ENCODE assay signal across 1 cellular context in the genomic region with DNA sequence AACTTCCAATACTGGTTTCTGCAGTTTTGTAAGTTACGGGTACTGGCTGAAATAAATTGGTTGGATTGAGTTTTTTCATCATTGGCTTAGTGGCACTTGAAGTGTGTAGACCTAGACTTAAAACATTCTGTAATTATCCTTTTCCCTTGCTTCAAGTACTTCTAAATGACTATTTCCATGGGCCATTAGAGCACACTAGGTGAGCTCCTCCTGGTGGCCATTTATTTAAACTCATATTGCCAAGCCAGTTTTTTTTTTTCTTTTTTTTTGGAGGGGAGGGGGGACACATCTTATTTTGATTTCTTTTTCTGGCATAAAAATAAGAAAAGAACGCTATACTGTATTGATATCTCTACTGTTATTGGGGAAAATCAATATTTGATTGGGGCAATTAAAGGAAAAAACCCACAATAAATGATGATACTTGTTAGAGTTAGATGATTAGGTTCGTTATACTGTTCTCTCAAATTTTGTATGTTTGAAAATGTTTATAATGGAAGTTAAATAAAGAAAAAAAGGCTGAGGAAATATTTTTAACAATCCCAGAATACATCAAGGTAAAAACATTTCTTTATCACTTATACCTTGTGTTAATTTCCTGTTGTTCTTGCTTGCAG.
TF ChIP-seq lines count a peak whose summit lies in the region.

No MANE protein-coding gene starts in this region.

TF ChIP-seq in HepG2, 621 proteins besides CTCF, POLR2A, EP300 and RAD21 (continued from another document):
- TF ChIP-seq, protein P1, sequence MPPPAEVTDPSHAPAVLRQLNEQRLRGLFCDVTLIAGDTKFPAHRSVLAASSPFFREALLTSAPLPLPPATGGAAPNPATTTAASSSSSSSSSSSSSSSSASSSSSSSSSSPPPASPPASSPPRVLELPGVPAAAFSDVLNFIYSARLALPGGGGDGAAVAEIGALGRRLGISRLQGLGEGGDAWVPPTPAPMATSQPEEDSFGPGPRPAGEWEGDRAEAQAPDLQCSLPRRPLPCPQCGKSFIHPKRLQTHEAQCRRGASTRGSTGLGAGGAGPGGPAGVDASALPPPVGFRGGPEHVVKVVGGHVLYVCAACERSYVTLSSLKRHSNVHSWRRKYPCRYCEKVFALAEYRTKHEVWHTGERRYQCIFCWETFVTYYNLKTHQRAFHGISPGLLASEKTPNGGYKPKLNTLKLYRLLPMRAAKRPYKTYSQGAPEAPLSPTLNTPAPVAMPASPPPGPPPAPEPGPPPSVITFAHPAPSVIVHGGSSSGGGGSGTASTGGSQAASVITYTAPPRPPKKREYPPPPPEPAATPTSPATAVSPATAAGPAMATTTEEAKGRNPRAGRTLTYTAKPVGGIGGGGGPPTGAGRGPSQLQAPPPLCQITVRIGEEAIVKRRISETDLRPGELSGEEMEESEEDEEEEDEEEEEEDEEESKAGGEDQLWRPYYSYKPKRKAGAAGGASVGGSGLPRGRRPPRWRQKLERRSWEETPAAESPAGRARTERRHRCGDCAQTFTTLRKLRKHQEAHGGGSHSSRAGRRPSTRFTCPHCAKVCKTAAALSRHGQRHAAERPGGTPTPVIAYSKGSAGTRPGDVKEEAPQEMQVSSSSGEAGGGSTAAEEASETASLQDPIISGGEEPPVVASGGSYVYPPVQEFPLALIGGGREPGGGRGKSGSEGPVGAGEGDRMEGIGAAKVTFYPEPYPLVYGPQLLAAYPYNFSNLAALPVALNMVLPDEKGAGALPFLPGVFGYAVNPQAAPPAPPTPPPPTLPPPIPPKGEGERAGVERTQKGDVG (CRISPR knock-in tag; IDR thresholded peaks at IDR 0.05; ENCODE audit: borderline replicate concordance), result no peak
